ENCODE assay signal across 2 cellular contexts in genomic region chr1:4066860-4067599, GRCh38.
TF ChIP-seq lines count a peak whose summit lies in the region.

No MANE protein-coding gene starts in this region.

TF ChIP-seq in HEK293, 187 proteins besides CTCF, POLR2A, EP300 and RAD21:
- TF ChIP-seq ZNF677 (tag by site-specific recombination; IDR thresholded peaks at IDR 0.05) (no peak), PRDM1 (tag by site-specific recombination; IDR thresholded peaks at IDR 0.05) (peak; percentile 54; the same call in 1 of the 2 replicates), GLIS2 (tag by site-specific recombination; IDR thresholded peaks at IDR 0.05) (no peak), ZNF416 (tag by site-specific recombination; IDR thresholded peaks at IDR 0.05) (no peak), ZNF549 (tag by site-specific recombination; IDR thresholded peaks at IDR 0.05) (no peak), ZNF23 (tag by site-specific recombination; IDR thresholded peaks at IDR 0.05; ENCODE audit: borderline replicate concordance) (no peak), ZXDB (tag by site-specific recombination; IDR thresholded peaks at IDR 0.05) (no peak), ZSCAN30 (tag by site-specific recombination; IDR thresholded peaks at IDR 0.05) (no peak)
- TF ChIP-seq, protein P1, sequence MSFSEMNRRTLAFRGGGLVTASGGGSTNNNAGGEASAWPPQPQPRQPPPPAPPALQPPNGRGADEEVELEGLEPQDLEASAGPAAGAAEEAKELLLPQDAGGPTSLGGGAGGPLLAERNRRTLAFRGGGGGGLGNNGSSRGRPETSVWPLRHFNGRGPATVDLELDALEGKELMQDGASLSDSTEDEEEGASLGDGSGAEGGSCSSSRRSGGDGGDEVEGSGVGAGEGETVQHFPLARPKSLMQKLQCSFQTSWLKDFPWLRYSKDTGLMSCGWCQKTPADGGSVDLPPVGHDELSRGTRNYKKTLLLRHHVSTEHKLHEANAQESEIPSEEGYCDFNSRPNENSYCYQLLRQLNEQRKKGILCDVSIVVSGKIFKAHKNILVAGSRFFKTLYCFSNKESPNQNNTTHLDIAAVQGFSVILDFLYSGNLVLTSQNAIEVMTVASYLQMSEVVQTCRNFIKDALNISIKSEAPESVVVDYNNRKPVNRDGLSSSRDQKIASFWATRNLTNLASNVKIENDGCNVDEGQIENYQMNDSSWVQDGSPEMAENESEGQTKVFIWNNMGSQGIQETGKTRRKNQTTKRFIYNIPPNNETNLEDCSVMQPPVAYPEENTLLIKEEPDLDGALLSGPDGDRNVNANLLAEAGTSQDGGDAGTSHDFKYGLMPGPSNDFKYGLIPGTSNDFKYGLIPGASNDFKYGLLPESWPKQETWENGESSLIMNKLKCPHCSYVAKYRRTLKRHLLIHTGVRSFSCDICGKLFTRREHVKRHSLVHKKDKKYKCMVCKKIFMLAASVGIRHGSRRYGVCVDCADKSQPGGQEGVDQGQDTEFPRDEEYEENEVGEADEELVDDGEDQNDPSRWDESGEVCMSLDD (tag by site-specific recombination; IDR thresholded peaks at IDR 0.05), result no peak

TF ChIP-seq in K562, 482 proteins besides CTCF, POLR2A, EP300 and RAD21:
- peak; percentile 93 for TF ChIP-seq ZBTB43 (CRISPR knock-in tag; IDR thresholded peaks at IDR 0.05)
- no peak for TF ChIP-seq CREM (IDR thresholded peaks at IDR 0.05; ENCODE audit: low read depth)
